In the genomic region with DNA sequence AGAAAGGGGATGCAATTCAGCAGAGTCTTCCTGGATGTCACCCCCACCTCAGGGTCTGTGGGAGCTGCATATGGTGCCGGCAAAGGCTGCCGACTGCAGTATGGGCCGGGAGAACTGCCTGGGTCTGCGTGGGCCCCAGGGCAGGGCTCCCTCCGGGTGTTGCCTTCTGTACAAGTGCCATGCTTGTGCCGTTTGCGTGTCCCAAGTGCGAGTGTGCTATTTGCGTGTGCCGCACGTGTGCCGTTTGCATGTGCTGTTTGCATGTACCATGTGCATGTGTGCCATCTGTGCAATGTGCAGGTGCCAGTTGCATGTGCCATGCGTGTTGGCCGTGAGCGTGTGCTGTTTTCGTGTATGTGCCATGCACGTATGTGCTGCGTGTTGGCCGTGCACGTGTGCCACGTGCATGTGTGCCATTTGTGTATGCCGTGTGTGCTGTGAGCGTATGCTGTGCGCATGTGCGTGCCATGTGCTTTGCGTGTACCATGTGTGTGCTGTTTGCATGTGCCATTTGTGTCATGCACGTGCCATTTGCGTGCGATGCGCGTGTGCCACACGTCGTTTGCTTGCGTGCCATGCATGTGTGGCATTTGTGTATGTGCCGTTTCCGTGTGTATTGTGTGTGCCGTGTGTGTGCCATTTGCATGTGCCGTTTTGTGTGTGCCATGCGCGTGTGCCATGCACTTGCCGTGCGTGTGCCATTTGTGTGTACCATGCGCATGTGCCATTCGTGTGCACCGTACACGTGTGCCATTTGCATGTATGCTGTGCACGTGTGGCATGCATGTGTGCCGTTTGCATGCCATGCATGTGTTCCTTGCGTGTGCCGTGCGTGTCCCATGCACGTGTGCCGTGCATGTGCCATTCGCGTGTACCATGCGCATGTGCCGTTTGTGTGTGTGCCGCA, we compare ENCODE assay signal across 2 cellular contexts.
A peak's percentile ranks its signal among the peaks of the same experiment; 100 is the strongest.
TF ChIP-seq lines count a peak whose summit lies in the region.

No MANE protein-coding gene starts in this region.

TF ChIP-seq in IMR-90, 13 proteins besides CTCF, POLR2A, EP300 and RAD21:
- TF ChIP-seq RFX5 (IDR thresholded peaks at IDR 0.05; ENCODE audit: low read depth, low read length) (no peak), NFE2L2 (IDR thresholded peaks at IDR 0.05; ENCODE audit: low read depth, low read length) (no peak), RCOR1 (IDR thresholded peaks at IDR 0.05; ENCODE audit: insufficient replicate concordance, low read length) (no peak), SMC3 (IDR thresholded peaks at IDR 0.05; ENCODE audit: low read depth, low read length) (no peak), USF2 (IDR thresholded peaks at IDR 0.05; ENCODE audit: low read depth, low read length) (no peak), MAFK (IDR thresholded peaks at IDR 0.05; ENCODE audit: low read depth, low read length) (no peak), CEBPB (IDR thresholded peaks at IDR 0.05; ENCODE audit: low read depth, low read length) (no peak), MXI1 (IDR thresholded peaks at IDR 0.05; ENCODE audit: borderline replicate concordance, low read depth, low read length) (no peak), MAZ (IDR thresholded peaks at IDR 0.05; ENCODE audit: borderline replicate concordance, low read depth, low read length) (no peak)

TF ChIP-seq in H1, 55 proteins besides CTCF, POLR2A, EP300 and RAD21:
- no peak for TF ChIP-seq GABPA (IDR thresholded peaks at IDR 0.05; ENCODE audit: borderline replicate concordance, insufficient read depth, low read length)
- no peak for TF ChIP-seq BACH1 (IDR thresholded peaks at IDR 0.05; ENCODE audit: low read length)
- peak; percentile 67 for TF ChIP-seq POLR2AphosphoS5 (IDR thresholded peaks at IDR 0.05; ENCODE audit: low read depth, low read length)
TF ChIP-seq in H1: peak in this region for 1.
